8 cellular contexts compared by ENCODE assay signal in genomic region chr1:110412576-110412975, GRCh38. TPM values are rescaled to one million over a fixed set of nuclear protein-coding genes. Genes with fewer than 3 reads are reported as not detected.
DNase-seq lines count a peak whose midpoint lies in the region; ATAC-seq and TF ChIP-seq lines count a peak whose summit lies in the region.

No MANE protein-coding gene starts in this region.

- no peak overlapping the region for H2AFZ ChIP-seq in OCI-LY1 (ENCODE audit: low read length)

- H3K27me3 ChIP-seq in OCI-LY1 (ENCODE audit: insufficient read depth, low read length) = no peaks in the 10 kb centered on the region
- no peaks in the 10 kb centered on the region for H3K27me3 ChIP-seq in esophagus squamous epithelium

- peaks cover 18% of the 10 kb centered on the region for H3K4me1 ChIP-seq in OCI-LY1 (ENCODE audit: insufficient read depth, low read length, severe bottlenecking)
- H3K4me1 ChIP-seq in esophagus squamous epithelium = peaks cover 0 to 11% (median 5%) of the 10 kb centered on the region in 3 donors

- peak; percentile 39 for ATAC-seq in HG03139 (IDR thresholded peaks at IDR 0.05; ENCODE audit: unreplicated experiment)
- no peak for ATAC-seq in HG02884 (IDR thresholded peaks at IDR 0.05; ENCODE audit: unreplicated experiment)

- no peak overlapping the region for H3K9ac ChIP-seq in OCI-LY1 (ENCODE audit: low read length)

- no peaks in the 10 kb centered on the region for H3K36me3 ChIP-seq in OCI-LY1 (ENCODE audit: insufficient read depth, low read length)
- H3K36me3 ChIP-seq in esophagus squamous epithelium = no peaks in the 10 kb centered on the region

- H3K27ac ChIP-seq in OCI-LY1 (ENCODE audit: low read depth, low read length, poor library complexity, severe bottlenecking) (no peak overlapping the region), esophagus squamous epithelium (no peak overlapping the region)

- H3K79me2 ChIP-seq in OCI-LY1 (ENCODE audit: insufficient read depth, low read length) = no peaks in the 10 kb centered on the region

- no peak for TF ChIP-seq POLR2A in esophagus squamous epithelium (IDR thresholded peaks at IDR 0.05)

- H4K20me1 ChIP-seq in OCI-LY1 (ENCODE audit: insufficient read depth, low read length) = no peaks in the 10 kb centered on the region

- H3K27me3 Mint-ChIP-seq in nephron (ENCODE audit: low read depth) = no peaks in the 10 kb centered on the region

- H3K27ac Mint-ChIP-seq in nephron = peak overlapping the region in 1 of 3 experiments; percentile 2

- 17 to 23% methylated on average over 4 of the region's 4 CpGs for WGBS in esophagus squamous epithelium, 2 donors

- TF ChIP-seq CTCF in OCI-LY1 (IDR thresholded peaks at IDR 0.05; ENCODE audit: low read length) = peak; percentile 92
- peak in 5 of 6 experiments; percentile 70 to 85 (median 78) for TF ChIP-seq CTCF in esophagus squamous epithelium (IDR thresholded peaks at IDR 0.05)
- TF ChIP-seq CTCF in nephron (IDR thresholded peaks at IDR 0.05; ENCODE audit: unreplicated experiment in 3 of 3) = peak; percentile 58 to 76 (median 60)

- no peaks in the 10 kb centered on the region for H3K9me3 ChIP-seq in OCI-LY1 (ENCODE audit: low read length)
- no peaks in the 10 kb centered on the region for H3K9me3 ChIP-seq in esophagus squamous epithelium

- no peaks in the 10 kb centered on the region for H3F3A ChIP-seq in OCI-LY1 (ENCODE audit: insufficient read depth, low read length)

- no peaks in the 10 kb centered on the region for H3K9me2 ChIP-seq in OCI-LY1 (ENCODE audit: low read depth, low read length)

- intact Hi-C loops in esophagus squamous epithelium (cut with DNase I) = loop anchor here (2.0 to 5.0 kb wide), 2 partner anchors 45 to 84 kb away; no protein-coding TSS in a partner anchor

- no peak overlapping the region for H3K4me3 Mint-ChIP-seq in nephron

- no peaks in the 10 kb centered on the region for H3K9me3 Mint-ChIP-seq in nephron

- peak; percentile 73 for DNase-seq in DMS53 treated with DMSO at 0.1 percent for 48 hours (lab: John Stamatoyannopoulos, UW; ENCODE audit: unreplicated experiment)
- DNase-seq in activated T-cell treated with anti-CD3 and anti-CD28 coated beads for 4 hours = peak; percentile 49
- DNase-seq in esophagus squamous epithelium (lab: John Stamatoyannopoulos, UW) = no peak
- peak; percentile 56 for DNase-seq in stimulated activated naive CD4-positive, alpha-beta T cell treated with Interleukin-2 at 50 U/mL for 16 hours (lab: John Stamatoyannopoulos, UW)

- peaks cover 18% of the 10 kb centered on the region for H3K4me1 Mint-ChIP-seq in nephron

- H3K36me3 Mint-ChIP-seq in nephron (ENCODE audit: low read depth) = peaks cover under 1% of the 10 kb centered on the region

- H3K4me2 ChIP-seq in OCI-LY1 (ENCODE audit: low read length) = no peak overlapping the region

- H3K4me3 ChIP-seq in OCI-LY1 (ENCODE audit: low read depth, low read length, poor library complexity, severe bottlenecking) = no peak overlapping the region
- H3K4me3 ChIP-seq in esophagus squamous epithelium = no peak overlapping the region

RNA-seq across cellular contexts. Expression of gene LAMTOR5, which starts 5.1 kb away (rescaled TPM):
- 100 to 1,000 TPM in 2 of 4 donors, 10 to 100 TPM in 2; 31.6 to 113 (median 99.1) TPM for total RNA-seq in esophagus squamous epithelium

RNA-seq across cellular contexts. Expression of gene SLC16A4, which starts 21.8 kb away (rescaled TPM):
- total RNA-seq in esophagus squamous epithelium = 1 to 10 TPM in 2 of 4 donors, under 1 TPM in 1, not detected in 1; 0.88 to 4.5 (median 4.2) TPM

RNA-seq across cellular contexts. Expression of gene PROK1, which starts 38.4 kb away (rescaled TPM):
- total RNA-seq in esophagus squamous epithelium = 1 to 10 TPM in 1 of 4 donors, under 1 TPM in 1, not detected in 2; 0.35 to 2.3 TPM
